In genomic region chr3:156449712-156450574, GRCh38 we compare ENCODE assay signal across 8 cellular contexts.
A peak's percentile ranks its signal among the peaks of the same experiment; 100 is the strongest.
DNase-seq lines count a peak whose midpoint lies in the region; ATAC-seq and TF ChIP-seq lines count a peak whose summit lies in the region.

No MANE protein-coding gene starts in this region.

- H3K36me3 Mint-ChIP-seq in mesothelial cell of epicardium = no peaks in the 10 kb centered on the region

- ATAC-seq in HG02642 (IDR thresholded peaks at IDR 0.05; ENCODE audit: poor library complexity, unreplicated experiment) = peak; percentile 57

- in situ Hi-C loops in transverse colon (cut with MboI; ENCODE audit: low pct_ligation_motif_present in 1 of 4, low pct_unique_long_range_greater_than_20kb in 1 of 4, low sequenced_read_pairs in 3 of 4) = no loop called here

- intact Hi-C loops in transverse colon (cut with DNase I; ENCODE audit: low total_unique reads) = no loop called here

- no peaks in the 10 kb centered on the region for H3K27me3 ChIP-seq in transverse colon

- 38 to 55% methylated on average over 2 of the region's 2 CpGs for WGBS in transverse colon (ENCODE audit: low coverage in 1 of 2), 2 donors

- no peak for TF ChIP-seq EP300 in transverse colon (IDR thresholded peaks at IDR 0.05; ENCODE audit: low read depth)

- H3K4me3 Mint-ChIP-seq in mesothelial cell of epicardium = no peak overlapping the region

- H3K27ac Mint-ChIP-seq in mesothelial cell of epicardium = no peak overlapping the region

- DNase-seq in NCI-H748 (lab: John Stamatoyannopoulos, UW; ENCODE audit: unreplicated experiment) = peak; percentile 26
- no peak for DNase-seq in NCI-H748 treated with DMSO at 0.1 percent for 48 hours (lab: John Stamatoyannopoulos, UW)
- DNase-seq in NCI-H82 (lab: John Stamatoyannopoulos, UW) = peak; percentile 79
- peak; percentile 65 for DNase-seq in choroid plexus epithelial cell (ENCODE audit: low read depth)
- DNase-seq in mesothelial cell of epicardium (ENCODE audit: low spot score in 2 of 2, unreplicated experiment in 2 of 2) = no peak
- no peak for DNase-seq in cortex of kidney (lab: John Stamatoyannopoulos, UW)
- no peak for DNase-seq in transverse colon

- H3K4me1 Mint-ChIP-seq in mesothelial cell of epicardium = peaks cover 5% of the 10 kb centered on the region

- no peaks in the 10 kb centered on the region for H3K36me3 ChIP-seq in transverse colon

- H3K27me3 Mint-ChIP-seq in mesothelial cell of epicardium (ENCODE audit: low read depth) = no peaks in the 10 kb centered on the region

- no peak for TF ChIP-seq POLR2A in transverse colon (IDR thresholded peaks at IDR 0.05)

- H3K27ac ChIP-seq in transverse colon = no peak overlapping the region

- no peaks in the 10 kb centered on the region for H3K9me3 ChIP-seq in transverse colon

- H3K4me3 ChIP-seq in choroid plexus epithelial cell (ENCODE audit: low read depth, low read length) (no peak overlapping the region), transverse colon (no peak overlapping the region)

- no peaks in the 10 kb centered on the region for H3K4me1 ChIP-seq in transverse colon

- TF ChIP-seq CTCF in choroid plexus epithelial cell (conservative IDR thresholded peaks at IDR 0.05; ENCODE audit: low read depth, low read length) (peak; percentile 75), mesothelial cell of epicardium (IDR thresholded peaks at IDR 0.05; ENCODE audit: unreplicated experiment) (peak; percentile 18), transverse colon (IDR thresholded peaks at IDR 0.05) (peak in 2 of 5 experiments; percentile 33 to 40)

- H3K9me3 Mint-ChIP-seq in mesothelial cell of epicardium = no peaks in the 10 kb centered on the region

Comparison
In these comparisons a context has a peak if more than half of its experiments do, and no peak if none do; other contexts are left out.
1. DNase-seq: peak in NCI-H748 (single experiment), NCI-H82 (single experiment) and choroid plexus epithelial cell (single experiment); none in NCI-H748 treated with DMSO at 0.1 percent for 48 hours (single experiment), mesothelial cell of epicardium (0 of 2), cortex of kidney (single experiment) and transverse colon (single experiment).